29 cellular contexts compared by ENCODE assay signal in genomic region chr3:41196499-41197410, GRCh38.
"Had no signal": no experiment of that assay in that cellular context is flagged by ENCODE, and none has a peak within 500 bp of the region (broad histone marks: within the 10 kb centered on the region; RNA-seq: fewer than 3 reads in every experiment).

No MANE protein-coding gene starts in this region.

- H3K27me3 ChIP-seq: colonic mucosa, gastrocnemius medialis, spleen, tibial nerve, upper lobe of right lung, uterus had no signal

- FAIRE-seq: keratinocyte had no signal

- H3K27ac ChIP-seq: colonic mucosa, epithelial cell of prostate, gastrocnemius medialis, psoas muscle, skin epidermis, spleen, thoracic aorta, tibial nerve, upper lobe of right lung, uterus had no signal

- H3K9me3 ChIP-seq: colonic mucosa, gastrocnemius medialis, mucosa of descending colon, psoas muscle, spleen, thoracic aorta, tibial nerve, upper lobe of right lung, uterus had no signal

- H3K27ac Mint-ChIP-seq: dendritic cell treated with granulocyte-macrophage colony-stimulating factor and Interleukin-4, amounts not matched to agents 40 ng/mL and 50 ng/mL, for 4 days; endodermal cell; memory B cell; mesothelial cell of epicardium; naive B cell; natural killer cell treated with Interleukin-12 subunit alpha and Interleukin-12 subunit beta and Interleukin-15 and Interleukin-18, amount 100 ng/mL, for 72 hours; stimulated activated naive B cell treated with anti-CD40 and anti-IgM and Interleukin-4, amounts not matched to agents 10 μg/mL and 1 μg/mL and 100 μg/mL, for 72 hours; stimulated activated naive CD8-positive, alpha-beta T cell treated with anti-CD3 and anti-CD28 coated beads, Interleukin-15, Interleukin-2, amounts not matched to agents 100 ng/mL and 50 ng/mL, for 24 hours had no signal

- H3K4me3 Mint-ChIP-seq: dendritic cell treated with granulocyte-macrophage colony-stimulating factor and Interleukin-4, amounts not matched to agents 40 ng/mL and 50 ng/mL, for 4 days; endodermal cell; memory B cell; mesothelial cell of epicardium; natural killer cell treated with Interleukin-12 subunit alpha and Interleukin-12 subunit beta and Interleukin-15 and Interleukin-18, amount 100 ng/mL, for 72 hours; stimulated activated naive B cell treated with anti-CD40 and anti-IgM and Interleukin-4, amounts not matched to agents 10 μg/mL and 1 μg/mL and 100 μg/mL, for 72 hours; stimulated activated naive CD8-positive, alpha-beta T cell treated with anti-CD3 and anti-CD28 coated beads, Interleukin-15, Interleukin-2, amounts not matched to agents 100 ng/mL and 50 ng/mL, for 24 hours had no signal

- H3K4me3 ChIP-seq: colonic mucosa, gastrocnemius medialis, lung, mucosa of descending colon, psoas muscle, skin epidermis, spleen, thoracic aorta, tibial nerve, upper lobe of right lung, uterus had no signal

- H3K36me3 Mint-ChIP-seq: mesothelial cell of epicardium, naive B cell had no signal

- H3K9me3 Mint-ChIP-seq: dendritic cell treated with granulocyte-macrophage colony-stimulating factor and Interleukin-4, amounts not matched to agents 40 ng/mL and 50 ng/mL, for 4 days; endodermal cell; memory B cell; mesothelial cell of epicardium; naive B cell; natural killer cell treated with Interleukin-12 subunit alpha and Interleukin-12 subunit beta and Interleukin-15 and Interleukin-18, amount 100 ng/mL, for 72 hours; stimulated activated naive B cell treated with anti-CD40 and anti-IgM and Interleukin-4, amounts not matched to agents 10 μg/mL and 1 μg/mL and 100 μg/mL, for 72 hours; stimulated activated naive CD8-positive, alpha-beta T cell treated with anti-CD3 and anti-CD28 coated beads, Interleukin-15, Interleukin-2, amounts not matched to agents 100 ng/mL and 50 ng/mL, for 24 hours had no signal

- ATAC-seq: esophagus mucosa; gastrocnemius medialis; left lobe of liver; mucosa of descending colon; natural killer cell treated with Interleukin-12 subunit alpha and Interleukin-12 subunit beta and Interleukin-15 and Interleukin-18, amount 100 ng/mL, for 72 hours; psoas muscle; right cardiac atrium; stimulated activated naive B cell treated with anti-CD40 and anti-IgM and Interleukin-4, amounts not matched to agents 10 μg/mL and 1 μg/mL and 100 μg/mL, for 72 hours; upper lobe of right lung had no signal

- H3K36me3 ChIP-seq: colonic mucosa, gastrocnemius medialis, spleen, thoracic aorta, tibial nerve, upper lobe of right lung, uterus had no signal

- DNase-seq: colonic mucosa; effector CD8-positive, alpha-beta T cell; endodermal cell; foreskin fibroblast; gastrocnemius medialis; naive B cell; nucleus accumbens; posterior cingulate gyrus; psoas muscle; right cardiac atrium; spleen; stimulated activated CD4-positive, alpha-beta T cell treated with anti-CD3 and anti-CD28 coated beads, Interleukin-4, amount 100 ng/mL, for 4 hours; stimulated activated naive B cell treated with anti-CD40 and anti-IgM and Interleukin-4, amounts not matched to agents 10 μg/mL and 1 μg/mL and 100 μg/mL, for 72 hours; upper lobe of right lung; uterus had no signal

- H3K27me3 Mint-ChIP-seq: memory B cell had no signal

- H3K4me1 ChIP-seq: colonic mucosa, uterus had no signal
